ENCODE assay signal across 1 cellular context in genomic region chr14:30267141-30267540, GRCh38.
TF ChIP-seq lines count a peak whose summit lies in the region.

No MANE protein-coding gene starts in this region.

TF ChIP-seq in IMR-90, 13 proteins besides CTCF, POLR2A, EP300 and RAD21:
- TF ChIP-seq USF2 (IDR thresholded peaks at IDR 0.05; ENCODE audit: low read depth, low read length), result no peak
- TF ChIP-seq FOS (IDR thresholded peaks at IDR 0.05; ENCODE audit: low read depth, low read length), result no peak
- no peak for TF ChIP-seq NFE2L2 (IDR thresholded peaks at IDR 0.05; ENCODE audit: low read depth, low read length)
- no peak for TF ChIP-seq MAZ (IDR thresholded peaks at IDR 0.05; ENCODE audit: borderline replicate concordance, low read depth, low read length)
- no peak for TF ChIP-seq ELK1 (IDR thresholded peaks at IDR 0.05; ENCODE audit: borderline replicate concordance, low read depth, low read length)
- no peak for TF ChIP-seq CEBPB (IDR thresholded peaks at IDR 0.05; ENCODE audit: low read depth, low read length)
- no peak for TF ChIP-seq SMC3 (IDR thresholded peaks at IDR 0.05; ENCODE audit: low read depth, low read length)
- no peak for TF ChIP-seq RCOR1 (IDR thresholded peaks at IDR 0.05; ENCODE audit: insufficient replicate concordance, low read length)
- no peak for TF ChIP-seq BHLHE40 (IDR thresholded peaks at IDR 0.05; ENCODE audit: low read depth, low read length)
